In the genomic region with DNA sequence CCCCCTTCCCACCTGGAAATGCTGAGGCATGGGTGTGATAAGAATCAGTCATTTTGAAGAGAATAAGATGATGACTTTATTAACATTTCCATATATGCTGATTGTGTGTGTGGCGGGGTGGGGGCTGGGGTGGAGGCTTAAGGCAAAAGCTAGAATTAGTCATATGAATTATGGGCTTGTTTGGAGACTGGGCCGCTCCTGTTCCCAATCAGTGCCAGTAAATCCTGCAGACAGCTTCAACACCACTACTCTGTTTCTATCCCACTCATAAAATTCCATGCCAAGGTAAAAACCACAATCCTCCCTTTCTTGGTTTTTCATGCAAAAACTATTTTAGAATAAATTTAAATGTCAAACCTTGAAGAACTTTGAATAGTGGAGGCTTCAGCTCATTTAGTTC, we compare ENCODE assay signal across 2 cellular contexts.
TF ChIP-seq lines count a peak whose summit lies in the region.

No MANE protein-coding gene starts in this region.

TF ChIP-seq in A549, 52 proteins besides CTCF, POLR2A, EP300 and RAD21:
- no peak for TF ChIP-seq TP53 (CRISPR knock-in tag; IDR thresholded peaks at IDR 0.05)
- TF ChIP-seq KDM5A (IDR thresholded peaks at IDR 0.05) = no peak
- TF ChIP-seq, protein P1, sequence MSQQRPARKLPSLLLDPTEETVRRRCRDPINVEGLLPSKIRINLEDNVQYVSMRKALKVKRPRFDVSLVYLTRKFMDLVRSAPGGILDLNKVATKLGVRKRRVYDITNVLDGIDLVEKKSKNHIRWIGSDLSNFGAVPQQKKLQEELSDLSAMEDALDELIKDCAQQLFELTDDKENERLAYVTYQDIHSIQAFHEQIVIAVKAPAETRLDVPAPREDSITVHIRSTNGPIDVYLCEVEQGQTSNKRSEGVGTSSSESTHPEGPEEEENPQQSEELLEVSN (IDR thresholded peaks at IDR 0.05; ENCODE audit: borderline replicate concordance, low read depth) = no peak
- TF ChIP-seq HOXB5 (CRISPR knock-in tag; IDR thresholded peaks at IDR 0.05) = no peak
- no peak for TF ChIP-seq FOSL2 (IDR thresholded peaks at IDR 0.05)
- no peak for TF ChIP-seq FOSL2 (CRISPR knock-in tag; IDR thresholded peaks at IDR 0.05)
- no peak for TF ChIP-seq MAFK (IDR thresholded peaks at IDR 0.05; ENCODE audit: partially characterized antibody)
- no peak for TF ChIP-seq ELK1 (IDR thresholded peaks at IDR 0.05; ENCODE audit: low read depth, low read length)
- TF ChIP-seq EHF (CRISPR knock-in tag; IDR thresholded peaks at IDR 0.05) = no peak

TF ChIP-seq in endothelial cell of umbilical vein, 7 proteins besides CTCF, POLR2A, EP300 and RAD21:
- TF ChIP-seq FOS (IDR thresholded peaks at IDR 0.05; ENCODE audit: borderline replicate concordance, insufficient read depth, low read length) = no peak
- no peak for TF ChIP-seq GATA2 (IDR thresholded peaks at IDR 0.05; ENCODE audit: insufficient read depth, insufficient read length, low read depth, low read length)
- no peak for TF ChIP-seq POLR2AphosphoS5 (IDR thresholded peaks at IDR 0.05; ENCODE audit: insufficient read depth, low read depth, low read length)
- TF ChIP-seq MYC (IDR thresholded peaks at IDR 0.05; ENCODE audit: low read depth, low read length) = no peak
- no peak for TF ChIP-seq EZH2 (IDR thresholded peaks at IDR 0.05; ENCODE audit: borderline replicate concordance, low read depth, low read length, severe bottlenecking)
- TF ChIP-seq JUN (IDR thresholded peaks at IDR 0.05; ENCODE audit: borderline replicate concordance, insufficient read depth, insufficient read length, low read depth) = no peak
- TF ChIP-seq, protein P2, sequence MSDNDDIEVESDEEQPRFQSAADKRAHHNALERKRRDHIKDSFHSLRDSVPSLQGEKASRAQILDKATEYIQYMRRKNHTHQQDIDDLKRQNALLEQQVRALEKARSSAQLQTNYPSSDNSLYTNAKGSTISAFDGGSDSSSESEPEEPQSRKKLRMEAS (IDR thresholded peaks at IDR 0.05; ENCODE audit: insufficient read depth, insufficient read length) = no peak
